8 cellular contexts compared by ENCODE assay signal in genomic region chr6:163956571-163957407, GRCh38.
A peak's percentile ranks its signal among the peaks of the same experiment; 100 is the strongest.
DNase-seq lines count a peak whose midpoint lies in the region; ATAC-seq and TF ChIP-seq lines count a peak whose summit lies in the region.

No MANE protein-coding gene starts in this region.

- peak overlapping the region in 1 of 6 donors; percentile 11 for H3K27ac Mint-ChIP-seq in naive B cell

- no peaks in the 10 kb centered on the region for H3K9me3 Mint-ChIP-seq in naive B cell

- TF ChIP-seq CTCF in epithelial cell of proximal tubule (conservative IDR thresholded peaks at IDR 0.05; ENCODE audit: low read depth, low read length): peak; percentile 99

- DNase-seq in COLO668 (lab: John Stamatoyannopoulos, UW; ENCODE audit: unreplicated experiment): peak; percentile 23
- DNase-seq in NOMO-1 treated with dmso at 0.1 percent for 144 hours (lab: John Stamatoyannopoulos, UW; ENCODE audit: unreplicated experiment): peak; percentile 55
- peak; percentile 4 to 13 for DNase-seq in activated CD8-positive, alpha-beta memory T cell treated with anti-CD3 and anti-CD28 coated beads for 4 hours (ENCODE audit: low read depth in 2 of 2)
- no peak for DNase-seq in epithelial cell of proximal tubule (ENCODE audit: low read depth)
- peak; percentile 60 for DNase-seq in naive B cell
- DNase-seq in stimulated activated naive CD4-positive, alpha-beta T cell (lab: John Stamatoyannopoulos, UW): peak in 5 of 6 experiments; percentile 9 to 49 (median 26)

- H3K4me1 Mint-ChIP-seq in naive B cell: no peaks in the 10 kb centered on the region

- H3K27me3 Mint-ChIP-seq in naive B cell: peaks cover 40 to 45% (median 40%) of the 10 kb centered on the region in 3 donors

- no peak overlapping the region for H3K4me3 ChIP-seq in epithelial cell of proximal tubule (ENCODE audit: low read depth, low read length)

- ATAC-seq in GM19395 (IDR thresholded peaks at IDR 0.05; ENCODE audit: unreplicated experiment): peak; percentile 97
- ATAC-seq in HG03442 (IDR thresholded peaks at IDR 0.05; ENCODE audit: unreplicated experiment): peak; percentile 97
- ATAC-seq in naive B cell (ENCODE audit: low read depth in 2 of 2): peak; percentile 80 to 86

- H3K4me3 Mint-ChIP-seq in naive B cell: no peak overlapping the region

- H3K36me3 Mint-ChIP-seq in naive B cell: no peaks in the 10 kb centered on the region
